19 cellular contexts compared by ENCODE assay signal in the genomic region with DNA sequence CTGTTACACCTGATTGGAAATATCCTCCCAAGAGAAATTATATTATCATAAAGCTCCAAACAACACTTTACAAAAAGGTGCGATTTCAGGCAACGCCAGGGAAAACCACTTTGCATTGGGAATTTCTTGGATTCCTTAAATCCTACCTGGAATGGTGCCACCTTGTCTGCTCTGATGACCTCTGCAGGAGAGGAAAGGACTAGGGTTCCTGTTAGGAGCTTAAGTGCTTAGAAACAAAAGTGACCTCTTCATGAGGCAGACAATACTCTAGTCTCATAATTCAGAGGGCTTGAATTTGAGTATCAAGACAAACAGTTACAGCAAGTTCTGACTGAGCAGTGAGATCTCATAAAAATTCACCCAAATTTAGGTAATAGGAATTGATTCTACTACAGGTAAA. TPM values are rescaled to one million over a fixed set of nuclear protein-coding genes. Genes with fewer than 3 reads are reported as not detected.
A peak's percentile ranks its signal among the peaks of the same experiment; 100 is the strongest.
DNase-seq lines count a peak whose midpoint lies in the region; ATAC-seq, FAIRE-seq and TF ChIP-seq lines count a peak whose summit lies in the region.
"Had no signal": no experiment of that assay in that cellular context is flagged by ENCODE, and none has a peak within 500 bp of the region (broad histone marks: within the 10 kb centered on the region; RNA-seq: fewer than 3 reads in every experiment).

No MANE protein-coding gene starts in this region.

- no peaks in the 10 kb centered on the region for H3K27me3 Mint-ChIP-seq in brain
- H3K27me3 Mint-ChIP-seq in activated CD4-positive, alpha-beta T cell treated with anti-CD3 and anti-CD28 coated beads, Interleukin-2, amount 10 ng/mL, durations not matched to agents 7 days and 5 days = no peaks in the 10 kb centered on the region
- no peaks in the 10 kb centered on the region for H3K27me3 Mint-ChIP-seq in CD4-positive, alpha-beta T cell
- H3K27me3 Mint-ChIP-seq: dendritic cell treated with granulocyte-macrophage colony-stimulating factor and Interleukin-4, amounts not matched to agents 40 ng/mL and 50 ng/mL, for 4 days had no signal

- TF ChIP-seq POLR2A in HepG2 (IDR thresholded peaks at IDR 0.05; ENCODE audit: insufficient read depth in 1 of 2, low read depth in 2 of 2, low read length in 2 of 2) = no peak

- H3K36me3 Mint-ChIP-seq in brain = no peaks in the 10 kb centered on the region
- no peaks in the 10 kb centered on the region for H3K36me3 Mint-ChIP-seq in activated CD4-positive, alpha-beta T cell treated with anti-CD3 and anti-CD28 coated beads, Interleukin-2, amount 10 ng/mL, durations not matched to agents 7 days and 5 days (ENCODE audit: low read depth)
- no peaks in the 10 kb centered on the region for H3K36me3 Mint-ChIP-seq in CD4-positive, alpha-beta T cell (ENCODE audit: low read depth)
- H3K36me3 Mint-ChIP-seq: activated naive CD4-positive, alpha-beta T cell treated with anti-CD3 and anti-CD28 coated beads, Interleukin-2, amount 50 U/mL, for 72 hours; memory B cell; natural killer cell treated with Interleukin-12 subunit alpha and Interleukin-12 subunit beta and Interleukin-15 and Interleukin-18, amount 100 ng/mL, for 72 hours; stimulated activated memory B cell treated with anti-CD40 and anti-IgM and Interleukin-4, amounts not matched to agents 10 μg/mL and 1 μg/mL and 100 μg/mL, for 72 hours had no signal

- TF ChIP-seq CTCF in liver (IDR thresholded peaks at IDR 0.05; ENCODE audit: low read depth, low read length, missing input control) (no peak), HepG2 (CRISPR knock-in tag; IDR thresholded peaks at IDR 0.05) (no peak), brain (conservative IDR thresholded peaks at IDR 0.05) (no peak), left lung (IDR thresholded peaks at IDR 0.05) (no peak), psoas muscle (IDR thresholded peaks at IDR 0.05) (no peak)
- TF ChIP-seq CTCF in CD4-positive, alpha-beta T cell (IDR thresholded peaks at IDR 0.05) = no peak

- in situ Hi-C loops in HepG2 (cut with HindIII; ENCODE audit: extremely low pct_ligation_motif_present, low pct_unique_long_range_greater_than_20kb) = loop anchor here (10.0 kb wide), 1 partner anchor 599 kb away; no protein-coding TSS in a partner anchor

- H3K27me3 ChIP-seq in liver (ENCODE audit: control insufficient read depth in 4 of 4, insufficient read depth in 4 of 4, low read length in 3 of 4) (no peaks in the 10 kb centered on the region), HepG2 (ENCODE audit: control insufficient read depth in 1 of 2, insufficient read depth in 2 of 2, low read length in 2 of 2) (no peaks in the 10 kb centered on the region), left lung (no peaks in the 10 kb centered on the region), psoas muscle (ENCODE audit: insufficient read depth in 3 of 3, low read length in 2 of 3) (no peaks in the 10 kb centered on the region)
- H3K27me3 ChIP-seq in CD4-positive, alpha-beta T cell (ENCODE audit: control insufficient read depth, insufficient read depth, low read length) = no peaks in the 10 kb centered on the region
- H3K27me3 ChIP-seq: transverse colon had no signal

- no peak for TF ChIP-seq RAD21 in liver (IDR thresholded peaks at IDR 0.05)
- no peak for TF ChIP-seq RAD21 in HepG2 (CRISPR knock-in tag; IDR thresholded peaks at IDR 0.05)

- peak overlapping the region; percentile 52 to 73 for H3K27ac ChIP-seq in liver (ENCODE audit: low read depth in 1 of 2, low read length in 2 of 2)
- H3K27ac ChIP-seq in HepG2 (ENCODE audit: extremely low read length, insufficient read depth, low read length) = no peak overlapping the region
- H3K27ac ChIP-seq in left lung = peak overlapping the region; percentile 67 to 77
- H3K27ac ChIP-seq in CD4-positive, alpha-beta T cell (ENCODE audit: low read depth, low read length) = no peak overlapping the region
- H3K27ac ChIP-seq in psoas muscle = no peak overlapping the region

- H3K4me3 Mint-ChIP-seq in brain = no peak overlapping the region
- H3K4me3 Mint-ChIP-seq in activated CD4-positive, alpha-beta T cell treated with anti-CD3 and anti-CD28 coated beads, Interleukin-2, amount 10 ng/mL, durations not matched to agents 7 days and 5 days = no peak overlapping the region
- H3K4me3 Mint-ChIP-seq in CD4-positive, alpha-beta T cell = no peak overlapping the region
- H3K4me3 Mint-ChIP-seq: dendritic cell treated with granulocyte-macrophage colony-stimulating factor and Interleukin-4, amounts not matched to agents 40 ng/mL and 50 ng/mL, for 4 days; memory B cell; natural killer cell treated with Interleukin-12 subunit alpha and Interleukin-12 subunit beta and Interleukin-15 and Interleukin-18, amount 100 ng/mL, for 72 hours; stimulated activated memory B cell treated with anti-CD40 and anti-IgM and Interleukin-4, amounts not matched to agents 10 μg/mL and 1 μg/mL and 100 μg/mL, for 72 hours; T-helper 2 cell treated with Interferon-gamma antibody and Interleukin-4, amounts not matched to agents 5 μg/mL and 100 μg/mL, for 36 hours had no signal

- H3K4me3 ChIP-seq in liver (ENCODE audit: low read depth in 1 of 3, low read length in 3 of 3) (no peak overlapping the region), HepG2 (replicated peaks in 1 of 3; ENCODE audit: insufficient read depth in 1 of 3, low read depth in 2 of 3, low read length in 3 of 3) (no peak overlapping the region), left lung (no peak overlapping the region), psoas muscle (no peak overlapping the region)
- H3K4me3 ChIP-seq: transverse colon had no signal

- DNase-seq in HepG2 (ENCODE audit: low spot score) (no peak), left lung (no peak), NCI-H1930 (lab: John Stamatoyannopoulos, UW) (no peak), psoas muscle (no peak)
- no peak for DNase-seq in activated CD4-positive, alpha-beta T cell treated with anti-CD3 and anti-CD28 coated beads, Interleukin-2, amount 10 ng/mL, durations not matched to agents 7 days and 5 days
- DNase-seq in CD4-positive, alpha-beta T cell = no peak
- DNase-seq: activated CD4-positive, CD25-positive, alpha-beta regulatory T cell; activated CD8-positive, alpha-beta memory T cell treated with anti-CD3 and anti-CD28 coated beads for 24 hours; Caco-2; erythroblast had no signal

- no peaks in the 10 kb centered on the region for H3K79me2 ChIP-seq in HepG2 (ENCODE audit: insufficient read depth, low read length)

- peak overlapping the region in 1 of 2 donors; percentile 21 for H3K9ac ChIP-seq in liver (ENCODE audit: low read depth in 1 of 2, low read length in 2 of 2)
- no peak overlapping the region for H3K9ac ChIP-seq in HepG2 (ENCODE audit: insufficient read depth, low read depth, low read length)

- intact Hi-C loops in HepG2 (cut with micrococcal nuclease; ENCODE audit: unreplicated experiment) = no loop called here
- intact Hi-C loops in left lung (cut with DNase I) = no loop called here
- intact Hi-C loops in CD4-positive, alpha-beta T cell (cut with DNase I, micrococcal nuclease) = loop anchor here in 1 of 2 experiments (10.0 kb wide), 1 partner anchor 869 kb away; no protein-coding TSS in a partner anchor
- intact Hi-C loops in psoas muscle (cut with DNase I) = loop anchor here in 1 of 2 donors (10.0 kb wide), 1 partner anchor 599 kb away; no protein-coding TSS in a partner anchor

- BruUV-seq in HepG2 (replicated peaks; lab: Mats Ljungman, UMichigan) = no TSS peak

- peaks cover 3 to 24% (median 12%) of the 10 kb centered on the region in 4 donors for H3K4me1 ChIP-seq in liver (ENCODE audit: control insufficient read depth in 4 of 4, insufficient read depth in 4 of 4, low read length in 3 of 4)
- H3K4me1 ChIP-seq in HepG2 (ENCODE audit: insufficient read depth, low read length) = 0 out of 2 replicates have a peak, but pooled peaks cover 8% of the 10 kb centered on the region
- peaks cover 0 to 12% of the 10 kb centered on the region in 2 donors for H3K4me1 ChIP-seq in left lung
- H3K4me1 ChIP-seq in psoas muscle = no peaks in the 10 kb centered on the region
- H3K4me1 ChIP-seq: Caco-2 had no signal

- CTCF ChIA-PET in HepG2 (lab: Yijun Ruan, JAX; ENCODE audit: low intra/inter-chr PET ratio, low total read pairs) = no interaction called here
- CTCF ChIA-PET in activated CD4-positive, alpha-beta T cell treated with anti-CD3 and anti-CD28 coated beads, Interleukin-2, amount 10 ng/mL, durations not matched to agents 7 days and 5 days (lab: Charles Lee) = no interaction called here
- CTCF ChIA-PET in CD4-positive, alpha-beta T cell (lab: Charles Lee) = no interaction called here

- POLR2A ChIA-PET in HepG2 (lab: Yijun Ruan, JAX) = no interaction called here
- POLR2A ChIA-PET in activated CD4-positive, alpha-beta T cell treated with anti-CD3 and anti-CD28 coated beads, Interleukin-2, amount 10 ng/mL, durations not matched to agents 7 days and 5 days (lab: Charles Lee) = no interaction called here
- POLR2A ChIA-PET in CD4-positive, alpha-beta T cell (lab: Charles Lee) = no interaction called here

- H3K4me1 Mint-ChIP-seq in brain = peaks cover 12% of the 10 kb centered on the region
- H3K4me1 Mint-ChIP-seq in activated CD4-positive, alpha-beta T cell treated with anti-CD3 and anti-CD28 coated beads, Interleukin-2, amount 10 ng/mL, durations not matched to agents 7 days and 5 days = no peaks in the 10 kb centered on the region
- H3K4me1 Mint-ChIP-seq in CD4-positive, alpha-beta T cell (ENCODE audit: low read depth) = no peaks in the 10 kb centered on the region
- H3K4me1 Mint-ChIP-seq: memory B cell; stimulated activated memory B cell treated with anti-CD40 and anti-IgM and Interleukin-4, amounts not matched to agents 10 μg/mL and 1 μg/mL and 100 μg/mL, for 72 hours had no signal

- peak overlapping the region in 4 of 5 experiments; percentile 86 to 92 (median 89) for H3K27ac Mint-ChIP-seq in brain
- no peak overlapping the region for H3K27ac Mint-ChIP-seq in activated CD4-positive, alpha-beta T cell treated with anti-CD3 and anti-CD28 coated beads, Interleukin-2, amount 10 ng/mL, durations not matched to agents 7 days and 5 days
- no peak overlapping the region for H3K27ac Mint-ChIP-seq in CD4-positive, alpha-beta T cell
- H3K27ac Mint-ChIP-seq: activated naive CD4-positive, alpha-beta T cell treated with anti-CD3 and anti-CD28 coated beads, Interleukin-2, amount 50 U/mL, for 72 hours; dendritic cell treated with granulocyte-macrophage colony-stimulating factor and Interleukin-4, amounts not matched to agents 40 ng/mL and 50 ng/mL, for 4 days; memory B cell; natural killer cell treated with Interleukin-12 subunit alpha and Interleukin-12 subunit beta and Interleukin-15 and Interleukin-18, amount 100 ng/mL, for 72 hours; stimulated activated memory B cell treated with anti-CD40 and anti-IgM and Interleukin-4, amounts not matched to agents 10 μg/mL and 1 μg/mL and 100 μg/mL, for 72 hours; T-helper 2 cell treated with Interferon-gamma antibody and Interleukin-4, amounts not matched to agents 5 μg/mL and 100 μg/mL, for 36 hours had no signal

- H4K20me1 ChIP-seq in HepG2 (ENCODE audit: insufficient read depth, low read length) = no peaks in the 10 kb centered on the region

- no peak overlapping the region for H2AFZ ChIP-seq in HepG2 (ENCODE audit: low read length)

- WGBS in liver = 89% methylated on average over 2 of the region's 2 CpGs
- WGBS in HepG2 (ENCODE audit: low lambda C conversion rate) = 90% methylated on average over 2 of the region's 2 CpGs
- 65 to 68% (median 65%) methylated on average over 2 of the region's 2 CpGs for WGBS in psoas muscle, 3 donors

- H3K9me3 ChIP-seq in liver (ENCODE audit: control insufficient read depth in 4 of 4, low read length in 3 of 4) (no peaks in the 10 kb centered on the region), HepG2 (ENCODE audit: low read length) (no peaks in the 10 kb centered on the region), left lung (no peaks in the 10 kb centered on the region), psoas muscle (no peaks in the 10 kb centered on the region)
- H3K9me3 ChIP-seq in CD4-positive, alpha-beta T cell (ENCODE audit: control insufficient read depth, low read length) = no peaks in the 10 kb centered on the region
- H3K9me3 ChIP-seq: Caco-2, transverse colon had no signal

- H3K36me3 ChIP-seq in liver (ENCODE audit: control insufficient read depth in 4 of 4, insufficient read depth in 3 of 4, low read depth in 1 of 4, low read length in 3 of 4) (no peaks in the 10 kb centered on the region), HepG2 (replicated peaks in 1 of 2; ENCODE audit: control insufficient read depth in 1 of 2, insufficient read depth in 2 of 2, low read length in 2 of 2) (no peaks in the 10 kb centered on the region), left lung (no peaks in the 10 kb centered on the region), psoas muscle (ENCODE audit: insufficient read depth in 1 of 2, low read depth in 1 of 2) (no peaks in the 10 kb centered on the region)
- H3K36me3 ChIP-seq: transverse colon had no signal

- peaks cover 0 to 3% (median 0%) of the 10 kb centered on the region in 5 experiments for H3K9me3 Mint-ChIP-seq in brain
- no peaks in the 10 kb centered on the region for H3K9me3 Mint-ChIP-seq in activated CD4-positive, alpha-beta T cell treated with anti-CD3 and anti-CD28 coated beads, Interleukin-2, amount 10 ng/mL, durations not matched to agents 7 days and 5 days
- H3K9me3 Mint-ChIP-seq in CD4-positive, alpha-beta T cell = no peaks in the 10 kb centered on the region
- H3K9me3 Mint-ChIP-seq: activated naive CD4-positive, alpha-beta T cell treated with anti-CD3 and anti-CD28 coated beads, Interleukin-2, amount 50 U/mL, for 72 hours; memory B cell; natural killer cell treated with Interleukin-12 subunit alpha and Interleukin-12 subunit beta and Interleukin-15 and Interleukin-18, amount 100 ng/mL, for 72 hours; stimulated activated memory B cell treated with anti-CD40 and anti-IgM and Interleukin-4, amounts not matched to agents 10 μg/mL and 1 μg/mL and 100 μg/mL, for 72 hours; T-helper 2 cell treated with Interferon-gamma antibody and Interleukin-4, amounts not matched to agents 5 μg/mL and 100 μg/mL, for 36 hours had no signal

- H3K4me2 ChIP-seq in HepG2 (ENCODE audit: low read depth, low read length) = no peak overlapping the region

- TF ChIP-seq EP300 in HepG2 (IDR thresholded peaks at IDR 0.05; ENCODE audit: low read depth in 2 of 2, low read length in 2 of 2) (no peak), HepG2 (CRISPR knock-in tag; IDR thresholded peaks at IDR 0.05; ENCODE audit: borderline replicate concordance) (no peak)

- ATAC-seq in HepG2 = no peak
- ATAC-seq in left lung = peak; percentile 18
- no peak for ATAC-seq in CD4-positive, alpha-beta T cell (ENCODE audit: poor library complexity)
- no peak for ATAC-seq in psoas muscle
- ATAC-seq: activated naive CD4-positive, alpha-beta T cell treated with anti-CD3 and anti-CD28 coated beads, Interleukin-2, amount 50 U/mL, for 72 hours; stimulated activated memory B cell treated with anti-CD40 and anti-IgM and Interleukin-4, amounts not matched to agents 10 μg/mL and 1 μg/mL and 100 μg/mL, for 72 hours had no signal

- FAIRE-seq in HepG2 (lab: Jason Lieb, UNC) = no peak

RNA-seq across cellular contexts. Expression of a gene that starts 33.9 kb away (rescaled TPM):
- total RNA-seq in liver (10 to 100 TPM in 1 of 2 donors, 1 to 10 TPM in 1; 9.7 to 25.9 TPM), HepG2 (2016; rRNA removed; fragmentation: Illumina TruSeq; extraction: Trizol) (0.02 TPM in 1 of 2 replicates, not detected in the other), left lung (10 to 100 TPM; 17.1 to 34.1 TPM), psoas muscle (1 to 10 TPM; 2.6 to 7.9 (median 5.9) TPM)
- polyA plus RNA-seq in liver (1 to 10 TPM; 4.2 to 5.9 TPM), HepG2 (2011; rRNA removed) (0.13 and 0.17 TPM in 2 replicates), brain (ENCODE audit: insufficient read depth, low read depth, low replicate concordance) (1.6 TPM), psoas muscle (1 to 10 TPM in 2 of 3 donors, under 1 TPM in 1; 0.65 to 2.6 (median 1.1) TPM)
- 0.53 and 0.61 TPM in 2 replicates for total RNA-seq in HepG2 (2016; cell fraction: cytosol; rRNA removed; fragmentation: Illumina TruSeq; extraction: Trizol; ENCODE audit: low read depth)
- 0.07 and 0.15 TPM in 2 replicates for total RNA-seq in HepG2 (2016; cell fraction: insoluble cytoplasmic fraction; rRNA removed; fragmentation: Illumina TruSeq; extraction: Trizol)
- 0.14 and 0.40 TPM in 2 replicates for total RNA-seq in HepG2 (2016; cell fraction: membrane; rRNA removed; fragmentation: Illumina TruSeq; extraction: Trizol)
- total RNA-seq in HepG2 (2016; cell fraction: nucleus; rRNA removed; fragmentation: Illumina TruSeq; extraction: Trizol) = 0.25 TPM in 1 of 2 replicates, not detected in the other
- polyA plus RNA-seq in HepG2 (2011; cell fraction: cytosol; rRNA removed) = 0.03 and 0.04 TPM in 2 replicates
- 0.50 and 0.66 TPM in 2 replicates for polyA plus RNA-seq in HepG2 (2011; cell fraction: nucleus; rRNA removed)
- polyA plus RNA-seq in HepG2 (2012) = 0.47 and 0.68 TPM in 2 replicates
- polyA plus RNA-seq in HepG2 (2016; cell fraction: cytosol; fragmentation: Illumina TruSeq; extraction: Trizol; ENCODE audit: low read depth) = not detected in 2 replicates
- polyA plus RNA-seq in HepG2 (2016; cell fraction: insoluble cytoplasmic fraction; fragmentation: Illumina TruSeq; extraction: Trizol; ENCODE audit: low read depth) = 0.10 TPM in 1 of 2 replicates, not detected in the other
- not detected in 2 replicates for polyA plus RNA-seq in HepG2 (2016; cell fraction: membrane; fragmentation: Illumina TruSeq; extraction: Trizol; ENCODE audit: low read depth)
- polyA plus RNA-seq in HepG2 (2016; cell fraction: nucleus; fragmentation: Illumina TruSeq; extraction: Trizol; ENCODE audit: insufficient read depth, low read depth) = not detected in 2 replicates
- 2.3 and 31.4 TPM in 2 replicates for polyA minus RNA-seq in HepG2 (2011; rRNA and poly(A)+ RNA removed; ENCODE audit: low replicate concordance)
- polyA minus RNA-seq in HepG2 (2011; cell fraction: cytosol; rRNA and poly(A)+ RNA removed) = 0.30 TPM in 1 of 2 replicates, not detected in the other
- polyA minus RNA-seq in HepG2 (2011; cell fraction: nucleus; rRNA and poly(A)+ RNA removed) = 3.9 and 4.0 TPM in 2 replicates
- under 1 TPM; 0.19 to 0.50 TPM for total RNA-seq in activated CD4-positive, alpha-beta T cell treated with anti-CD3 and anti-CD28 coated beads, Interleukin-2, amount 10 ng/mL, durations not matched to agents 7 days and 5 days
- total RNA-seq in CD4-positive, alpha-beta T cell = 1 to 10 TPM; 3.1 to 3.2 TPM

Comparison
In these comparisons a context has a peak if more than half of its experiments do, and no peak if none do; other contexts are left out.
1. H3K27ac ChIP-seq: peak in liver (2 of 2) and left lung (2 of 2); none in HepG2 (single experiment), CD4-positive, alpha-beta T cell (single experiment) and psoas muscle (single experiment).
2. H3K27ac Mint-ChIP-seq: peak in brain (4 of 5); none in activated CD4-positive, alpha-beta T cell treated with anti-CD3 and anti-CD28 coated beads, Interleukin-2, amount 10 ng/mL, durations not matched to agents 7 days and 5 days (single experiment) and CD4-positive, alpha-beta T cell (single experiment).